In genomic region chr10:34479520-34480179, GRCh38 we compare ENCODE assay signal across 33 cellular contexts.
DNase-seq lines count a peak whose midpoint lies in the region; ATAC-seq, FAIRE-seq and TF ChIP-seq lines count a peak whose summit lies in the region.
"Had no signal": no experiment of that assay in that cellular context is flagged by ENCODE, and none has a peak within 500 bp of the region (broad histone marks: within the 10 kb centered on the region; RNA-seq: fewer than 3 reads in every experiment).

No MANE protein-coding gene starts in this region.

- no peaks in the 10 kb centered on the region for H3K36me3 Mint-ChIP-seq in glutamatergic neuron (ENCODE audit: unreplicated experiment)
- no peaks in the 10 kb centered on the region for H3K36me3 Mint-ChIP-seq in stimulated activated memory B cell treated with anti-CD40 and anti-IgM and Interleukin-4, amounts not matched to agents 10 μg/mL and 1 μg/mL and 100 μg/mL, for 72 hours
- H3K36me3 Mint-ChIP-seq: activated naive CD4-positive, alpha-beta T cell treated with anti-CD3 and anti-CD28 coated beads, Interleukin-2, amount 50 U/mL, for 72 hours had no signal

- H3K4me1 Mint-ChIP-seq in glutamatergic neuron (ENCODE audit: low read depth, unreplicated experiment), result no peaks in the 10 kb centered on the region
- no peaks in the 10 kb centered on the region for H3K4me1 Mint-ChIP-seq in stimulated activated memory B cell treated with anti-CD40 and anti-IgM and Interleukin-4, amounts not matched to agents 10 μg/mL and 1 μg/mL and 100 μg/mL, for 72 hours

- H3K4me3 Mint-ChIP-seq in glutamatergic neuron (ENCODE audit: unreplicated experiment), result no peak overlapping the region
- H3K4me3 Mint-ChIP-seq in stimulated activated memory B cell treated with anti-CD40 and anti-IgM and Interleukin-4, amounts not matched to agents 10 μg/mL and 1 μg/mL and 100 μg/mL, for 72 hours, result no peak overlapping the region
- H3K4me3 Mint-ChIP-seq: activated CD8-positive, alpha-beta T cell treated with anti-CD3 and anti-CD28 coated beads, Interleukin-2, amount 10 ng/mL, durations not matched to agents 7 days and 5 days; dendritic cell treated with granulocyte-macrophage colony-stimulating factor and Interleukin-4, amounts not matched to agents 40 ng/mL and 50 ng/mL, for 4 days; T-helper 1 cell treated with Interleukin-12 subunit alpha and Interleukin-12 subunit beta and Interleukin-4 antibody, amounts not matched to agents 30 μg/mL and 1 μg/mL, for 36 hours had no signal

- H3K36me3 ChIP-seq in HepG2 (replicated peaks in 1 of 2; ENCODE audit: control insufficient read depth in 1 of 2, insufficient read depth in 2 of 2, low read length in 2 of 2) (0 out of 5 replicates have a peak, but pooled peaks cover 0 to under 1% of the 10 kb centered on the region in 2 experiments), MG63 (no peaks in the 10 kb centered on the region)
- H3K36me3 ChIP-seq: sigmoid colon, suprapubic skin, uterus had no signal

- DNase-seq in NCI-H2227 (lab: John Stamatoyannopoulos, UW; ENCODE audit: unreplicated experiment), result peak; percentile 44
- DNase-seq in NCI-H2227 treated with DMSO at 0.1 percent for 48 hours (lab: John Stamatoyannopoulos, UW), result no peak
- peak; percentile 26 for DNase-seq in glutamatergic neuron
- DNase-seq in HepG2 (ENCODE audit: low spot score), result peak; percentile 76
- DNase-seq in MG63, result no peak
- DNase-seq in iPS-NIHi11 (ENCODE audit: low spot score), result no peak
- DNase-seq: activated CD4-positive, alpha-beta T cell treated with anti-CD3 and anti-CD28 coated beads for 1 hour; activated CD8-positive, alpha-beta T cell treated with anti-CD3 and anti-CD28 coated beads, Interleukin-2, amount 10 ng/mL, durations not matched to agents 7 days and 5 days; anterior cingulate cortex; DND-41; esophagus squamous epithelium; foreskin melanocyte; hypothalamus; IMR-90; NCI-H1694 treated with DMSO at 0.1 percent for 48 hours; NCI-H526 treated with DMSO at 0.1 percent for 48 hours; RPMI8226; sigmoid colon; stimulated activated CD4-positive, alpha-beta T cell treated with anti-CD3 and anti-CD28 coated beads, Interleukin-4, amount 100 ng/mL, for 4 hours; stimulated activated naive CD4-positive, alpha-beta T cell; uterus had no signal

- intact Hi-C loops in HepG2 (cut with micrococcal nuclease; ENCODE audit: unreplicated experiment), result no loop called here

- H3K4me3 ChIP-seq in HepG2 (replicated peaks in 1 of 3; ENCODE audit: insufficient read depth in 1 of 3, low read depth in 2 of 3, low read length in 3 of 3) (peak overlapping the region in 2 of 3 experiments; percentile 2 to 38; a peak in 3 of 6 replicates), MG63 (no peak overlapping the region)
- H3K4me3 ChIP-seq: esophagus squamous epithelium, lung, sigmoid colon, suprapubic skin, uterus had no signal

- BruUV-seq in HepG2 (replicated peaks; lab: Mats Ljungman, UMichigan), result no TSS peak

- peak; percentile 76 for FAIRE-seq in HepG2 (lab: Jason Lieb, UNC)
- FAIRE-seq: bronchial epithelial cell, endometrium, GM18507, TTC549 had no signal

- H3K4me1 ChIP-seq in HepG2 (ENCODE audit: insufficient read depth, low read length), result peaks cover 36% of the 10 kb centered on the region
- H3K4me1 ChIP-seq: esophagus squamous epithelium, sigmoid colon, suprapubic skin, uterus had no signal

- no peaks in the 10 kb centered on the region for H3K79me2 ChIP-seq in HepG2 (ENCODE audit: insufficient read depth, low read length)

- H3K4me2 ChIP-seq in HepG2 (ENCODE audit: low read depth, low read length), result peak overlapping the region; percentile 74

- no peak overlapping the region for H2AFZ ChIP-seq in HepG2 (ENCODE audit: low read length)

- H3K27ac ChIP-seq in HepG2 (ENCODE audit: extremely low read length, insufficient read depth, low read length), result peak overlapping the region; percentile 62
- H3K27ac ChIP-seq: 22Rv1, esophagus squamous epithelium, sigmoid colon, suprapubic skin, uterus had no signal

- no peaks in the 10 kb centered on the region for H3K27me3 Mint-ChIP-seq in glutamatergic neuron (ENCODE audit: unreplicated experiment)
- H3K27me3 Mint-ChIP-seq in stimulated activated memory B cell treated with anti-CD40 and anti-IgM and Interleukin-4, amounts not matched to agents 10 μg/mL and 1 μg/mL and 100 μg/mL, for 72 hours, result no peaks in the 10 kb centered on the region
- H3K27me3 Mint-ChIP-seq: dendritic cell treated with granulocyte-macrophage colony-stimulating factor and Interleukin-4, amounts not matched to agents 40 ng/mL and 50 ng/mL, for 4 days had no signal

- H4K20me1 ChIP-seq in HepG2 (ENCODE audit: insufficient read depth, low read length), result no peaks in the 10 kb centered on the region; the same call in 1 of the 2 replicates

- H3K9me3 ChIP-seq in HepG2 (ENCODE audit: low read length) (no peaks in the 10 kb centered on the region), MG63 (no peaks in the 10 kb centered on the region)
- H3K9me3 ChIP-seq: esophagus squamous epithelium, sigmoid colon, suprapubic skin, uterus had no signal

- TF ChIP-seq EP300 in HepG2 (IDR thresholded peaks at IDR 0.05; ENCODE audit: low read depth in 2 of 2, low read length in 2 of 2), result peak in 1 of 2 experiments; percentile 20; a peak in 1 of 4 replicates
- TF ChIP-seq EP300 in HepG2 (CRISPR knock-in tag; IDR thresholded peaks at IDR 0.05; ENCODE audit: borderline replicate concordance), result no peak

- CTCF ChIA-PET in HepG2 (lab: Yijun Ruan, JAX; ENCODE audit: low intra/inter-chr PET ratio, low total read pairs), result no interaction called here

- in situ Hi-C loops in HepG2 (cut with HindIII; ENCODE audit: extremely low pct_ligation_motif_present, low pct_unique_long_range_greater_than_20kb), result no loop called here

- 9% methylated on average over 6 of the region's 7 CpGs for WGBS in HepG2 (ENCODE audit: low lambda C conversion rate)

- TF ChIP-seq CTCF in glutamatergic neuron (IDR thresholded peaks at IDR 0.05; ENCODE audit: partially characterized antibody, unreplicated experiment), result no peak
- no peak for TF ChIP-seq CTCF in HepG2 (CRISPR knock-in tag; IDR thresholded peaks at IDR 0.05)

- no peaks in the 10 kb centered on the region for H3K9me3 Mint-ChIP-seq in glutamatergic neuron (ENCODE audit: unreplicated experiment)
- H3K9me3 Mint-ChIP-seq in stimulated activated memory B cell treated with anti-CD40 and anti-IgM and Interleukin-4, amounts not matched to agents 10 μg/mL and 1 μg/mL and 100 μg/mL, for 72 hours, result no peaks in the 10 kb centered on the region
- H3K9me3 Mint-ChIP-seq: activated naive CD4-positive, alpha-beta T cell treated with anti-CD3 and anti-CD28 coated beads, Interleukin-2, amount 50 U/mL, for 72 hours; dendritic cell treated with granulocyte-macrophage colony-stimulating factor and Interleukin-4, amounts not matched to agents 40 ng/mL and 50 ng/mL, for 4 days; T-helper 1 cell treated with Interleukin-12 subunit alpha and Interleukin-12 subunit beta and Interleukin-4 antibody, amounts not matched to agents 30 μg/mL and 1 μg/mL, for 36 hours had no signal

- no peak overlapping the region for H3K27ac Mint-ChIP-seq in glutamatergic neuron (ENCODE audit: unreplicated experiment)
- H3K27ac Mint-ChIP-seq in stimulated activated memory B cell treated with anti-CD40 and anti-IgM and Interleukin-4, amounts not matched to agents 10 μg/mL and 1 μg/mL and 100 μg/mL, for 72 hours, result no peak overlapping the region
- H3K27ac Mint-ChIP-seq: activated CD8-positive, alpha-beta T cell treated with anti-CD3 and anti-CD28 coated beads, Interleukin-2, amount 10 ng/mL, durations not matched to agents 7 days and 5 days; activated naive CD4-positive, alpha-beta T cell treated with anti-CD3 and anti-CD28 coated beads, Interleukin-2, amount 50 U/mL, for 72 hours; dendritic cell treated with granulocyte-macrophage colony-stimulating factor and Interleukin-4, amounts not matched to agents 40 ng/mL and 50 ng/mL, for 4 days; T-helper 1 cell treated with Interleukin-12 subunit alpha and Interleukin-12 subunit beta and Interleukin-4 antibody, amounts not matched to agents 30 μg/mL and 1 μg/mL, for 36 hours had no signal

- no peak for TF ChIP-seq RAD21 in HepG2 (CRISPR knock-in tag; IDR thresholded peaks at IDR 0.05)

- H3K27me3 ChIP-seq in HepG2 (ENCODE audit: control insufficient read depth in 1 of 2, insufficient read depth in 2 of 2, low read length in 2 of 2) (no peaks in the 10 kb centered on the region), MG63 (no peaks in the 10 kb centered on the region)
- H3K27me3 ChIP-seq: esophagus squamous epithelium, sigmoid colon, suprapubic skin, uterus had no signal

- POLR2A ChIA-PET in HepG2 (lab: Yijun Ruan, JAX), result no interaction called here

- peak in 1 of 2 experiments; percentile 38; a peak in 1 of 4 replicates for TF ChIP-seq POLR2A in HepG2 (IDR thresholded peaks at IDR 0.05; ENCODE audit: insufficient read depth in 1 of 2, low read depth in 2 of 2, low read length in 2 of 2)

- H3K9ac ChIP-seq in HepG2 (ENCODE audit: insufficient read depth, low read depth, low read length), result peak overlapping the region; percentile 22

- peak; percentile 99 for ATAC-seq in HepG2
- peak; percentile 54 for ATAC-seq in stimulated activated memory B cell treated with anti-CD40 and anti-IgM and Interleukin-4, amounts not matched to agents 10 μg/mL and 1 μg/mL and 100 μg/mL, for 72 hours
- ATAC-seq in HG03378 (IDR thresholded peaks at IDR 0.05; ENCODE audit: unreplicated experiment), result no peak
- ATAC-seq: activated CD8-positive, alpha-beta T cell treated with anti-CD3 and anti-CD28 coated beads, Interleukin-2, amount 10 ng/mL, durations not matched to agents 7 days and 5 days; activated naive CD4-positive, alpha-beta T cell treated with anti-CD3 and anti-CD28 coated beads, Interleukin-2, amount 50 U/mL, for 72 hours had no signal

TF ChIP-seq in HepG2, 621 proteins besides CTCF, POLR2A, EP300 and RAD21 (continues in another document):
- no peak for TF ChIP-seq ZNF580 (CRISPR knock-in tag; IDR thresholded peaks at IDR 0.05; ENCODE audit: borderline replicate concordance, low read depth)
- TF ChIP-seq TERF1 (CRISPR knock-in tag; IDR thresholded peaks at IDR 0.05), result no peak

Comparison
In these comparisons a context has a peak if more than half of its experiments do, and no peak if none do; other contexts are left out.
1. DNase-seq: peak in NCI-H2227 (single experiment), glutamatergic neuron (single experiment) and HepG2 (single experiment); none in NCI-H2227 treated with DMSO at 0.1 percent for 48 hours (single experiment), MG63 (single experiment) and iPS-NIHi11 (single experiment).